ENCODE assay signal across 1 cellular context in the genomic region with DNA sequence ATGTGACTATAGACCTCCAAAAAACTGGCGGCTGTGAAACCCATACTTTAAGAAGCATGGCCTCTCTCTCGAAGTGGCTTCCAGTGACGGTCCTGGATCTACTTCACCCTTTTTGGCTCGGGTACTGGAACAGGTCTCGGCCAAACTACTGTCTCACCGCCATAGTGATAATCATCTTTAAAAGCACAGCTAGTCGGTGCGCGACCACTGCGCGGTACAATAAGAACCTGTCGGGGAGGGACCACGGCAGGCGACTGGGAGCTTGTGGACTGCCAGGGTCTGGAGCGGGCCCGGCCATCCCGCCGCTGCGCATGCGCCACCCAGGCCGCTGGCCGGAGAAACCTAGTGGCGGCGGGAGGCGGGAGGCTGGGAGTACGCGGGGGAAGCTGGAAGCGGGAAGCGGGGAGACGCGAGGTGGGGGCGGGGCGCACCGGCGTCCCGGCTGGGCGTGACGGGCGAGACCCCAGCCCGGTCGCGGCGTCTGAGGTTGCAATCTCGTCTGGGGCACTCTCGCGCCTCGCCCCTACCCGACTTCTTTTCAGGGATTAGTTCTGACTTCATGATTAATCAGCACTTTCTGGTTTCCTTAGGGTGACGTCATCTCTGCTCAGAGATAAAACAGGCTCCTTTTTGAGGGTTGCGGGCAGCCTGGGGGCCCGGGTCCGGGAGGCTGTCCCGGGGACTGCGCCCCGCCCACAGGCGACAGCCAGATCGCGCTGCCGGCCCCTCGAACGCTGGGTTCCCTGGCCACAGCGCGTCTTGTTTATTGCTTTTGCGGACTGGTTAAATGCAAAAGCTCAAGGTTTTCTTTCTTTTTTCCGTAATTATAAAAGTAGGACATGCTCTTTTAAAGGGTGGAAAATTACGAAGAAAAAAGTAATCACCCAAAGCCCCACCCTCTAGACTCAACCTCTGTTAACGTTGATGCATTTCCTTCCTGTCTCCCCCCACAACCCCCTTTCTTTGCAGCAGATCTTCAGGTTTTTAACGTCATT.
TF ChIP-seq lines count a peak whose summit lies in the region.

No MANE protein-coding gene starts in this region.

TF ChIP-seq in HepG2, 621 proteins besides CTCF, POLR2A, EP300 and RAD21 (continued from another document and continues in another):
- TF ChIP-seq, protein P1, sequence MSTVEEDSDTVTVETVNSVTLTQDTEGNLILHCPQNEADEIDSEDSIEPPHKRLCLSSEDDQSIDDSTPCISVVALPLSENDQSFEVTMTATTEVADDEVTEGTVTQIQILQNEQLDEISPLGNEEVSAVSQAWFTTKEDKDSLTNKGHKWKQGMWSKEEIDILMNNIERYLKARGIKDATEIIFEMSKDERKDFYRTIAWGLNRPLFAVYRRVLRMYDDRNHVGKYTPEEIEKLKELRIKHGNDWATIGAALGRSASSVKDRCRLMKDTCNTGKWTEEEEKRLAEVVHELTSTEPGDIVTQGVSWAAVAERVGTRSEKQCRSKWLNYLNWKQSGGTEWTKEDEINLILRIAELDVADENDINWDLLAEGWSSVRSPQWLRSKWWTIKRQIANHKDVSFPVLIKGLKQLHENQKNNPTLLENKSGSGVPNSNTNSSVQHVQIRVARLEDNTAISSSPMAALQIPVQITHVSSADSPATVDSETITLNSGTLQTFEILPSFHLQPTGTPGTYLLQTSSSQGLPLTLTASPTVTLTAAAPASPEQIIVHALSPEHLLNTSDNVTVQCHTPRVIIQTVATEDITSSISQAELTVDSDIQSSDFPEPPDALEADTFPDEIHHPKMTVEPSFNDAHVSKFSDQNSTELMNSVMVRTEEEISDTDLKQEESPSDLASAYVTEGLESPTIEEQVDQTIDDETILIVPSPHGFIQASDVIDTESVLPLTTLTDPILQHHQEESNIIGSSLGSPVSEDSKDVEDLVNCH (CRISPR knock-in tag; IDR thresholded peaks at IDR 0.05): no peak
- TF ChIP-seq ZSCAN20 (CRISPR knock-in tag; IDR thresholded peaks at IDR 0.05; ENCODE audit: borderline replicate concordance) (0 out of 2 replicates have a peak, but pooled peaks have one; percentile 2), ZC3H4 (CRISPR knock-in tag; IDR thresholded peaks at IDR 0.05; ENCODE audit: borderline replicate concordance) (no peak), TAF15 (IDR thresholded peaks at IDR 0.05; ENCODE audit: low read depth, low read length, poor library complexity, severe bottlenecking) (no peak), AKAP8 (CRISPR knock-in tag; IDR thresholded peaks at IDR 0.05) (no peak), ZNF468 (CRISPR knock-in tag; IDR thresholded peaks at IDR 0.05) (peak; percentile 50; the same call in 1 of the 2 replicates), TGIF2 (CRISPR knock-in tag; IDR thresholded peaks at IDR 0.05) (0 out of 2 replicates have a peak, but pooled peaks have one; percentile 12), FIP1L1 (IDR thresholded peaks at IDR 0.05; ENCODE audit: borderline replicate concordance, insufficient read depth, low read depth, low read length) (no peak), ZMYM4 (CRISPR knock-in tag; IDR thresholded peaks at IDR 0.05) (peak; percentile 76), ZNF691 (CRISPR knock-in tag; IDR thresholded peaks at IDR 0.05; ENCODE audit: borderline replicate concordance, low read depth) (no peak), PTBP1 (IDR thresholded peaks at IDR 0.05; ENCODE audit: low read depth, low read length, poor library complexity, severe bottlenecking) (peak; percentile 86), ZBTB21 (CRISPR knock-in tag; IDR thresholded peaks at IDR 0.05) (peak; percentile 58; the same call in 1 of the 2 replicates), SMARCC2 (IDR thresholded peaks at IDR 0.05) (no peak), EHMT2 (IDR thresholded peaks at IDR 0.05; ENCODE audit: borderline replicate concordance, low read depth, low read length) (no peak), ELF3 (CRISPR knock-in tag; IDR thresholded peaks at IDR 0.05) (no peak), NFE2 (CRISPR knock-in tag; IDR thresholded peaks at IDR 0.05) (no peak), TOE1 (CRISPR knock-in tag; IDR thresholded peaks at IDR 0.05) (no peak), POLR2AphosphoS5 (IDR thresholded peaks at IDR 0.05; ENCODE audit: low read depth, low read length) (no peak), ZNF879 (CRISPR knock-in tag; IDR thresholded peaks at IDR 0.05) (no peak), MEIS2 (CRISPR knock-in tag; IDR thresholded peaks at IDR 0.05) (no peak), PBX2 (CRISPR knock-in tag; IDR thresholded peaks at IDR 0.05) (no peak), ZNF816 (CRISPR knock-in tag; IDR thresholded peaks at IDR 0.05; ENCODE audit: borderline replicate concordance) (no peak), ZNF639 (CRISPR knock-in tag; conservative IDR thresholded peaks at IDR 0.05) (no peak), ZNF513 (CRISPR knock-in tag; conservative IDR thresholded peaks at IDR 0.05) (no peak), NR2F1 (CRISPR knock-in tag; IDR thresholded peaks at IDR 0.05) (no peak), KDM5A (IDR thresholded peaks at IDR 0.05; ENCODE audit: borderline replicate concordance, low read length) (no peak), PHF21A (CRISPR knock-in tag; IDR thresholded peaks at IDR 0.05) (peak; percentile 72), ZNF703 (CRISPR knock-in tag; IDR thresholded peaks at IDR 0.05; ENCODE audit: borderline replicate concordance) (no peak), MTF1 (CRISPR knock-in tag; IDR thresholded peaks at IDR 0.05) (no peak), NFAT5 (CRISPR knock-in tag; IDR thresholded peaks at IDR 0.05) (no peak), SRY (CRISPR knock-in tag; IDR thresholded peaks at IDR 0.05) (no peak)
- TF ChIP-seq, protein P2, sequence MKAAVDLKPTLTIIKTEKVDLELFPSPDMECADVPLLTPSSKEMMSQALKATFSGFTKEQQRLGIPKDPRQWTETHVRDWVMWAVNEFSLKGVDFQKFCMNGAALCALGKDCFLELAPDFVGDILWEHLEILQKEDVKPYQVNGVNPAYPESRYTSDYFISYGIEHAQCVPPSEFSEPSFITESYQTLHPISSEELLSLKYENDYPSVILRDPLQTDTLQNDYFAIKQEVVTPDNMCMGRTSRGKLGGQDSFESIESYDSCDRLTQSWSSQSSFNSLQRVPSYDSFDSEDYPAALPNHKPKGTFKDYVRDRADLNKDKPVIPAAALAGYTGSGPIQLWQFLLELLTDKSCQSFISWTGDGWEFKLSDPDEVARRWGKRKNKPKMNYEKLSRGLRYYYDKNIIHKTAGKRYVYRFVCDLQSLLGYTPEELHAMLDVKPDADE (CRISPR knock-in tag; IDR thresholded peaks at IDR 0.05): no peak
- TF ChIP-seq, protein P3, sequence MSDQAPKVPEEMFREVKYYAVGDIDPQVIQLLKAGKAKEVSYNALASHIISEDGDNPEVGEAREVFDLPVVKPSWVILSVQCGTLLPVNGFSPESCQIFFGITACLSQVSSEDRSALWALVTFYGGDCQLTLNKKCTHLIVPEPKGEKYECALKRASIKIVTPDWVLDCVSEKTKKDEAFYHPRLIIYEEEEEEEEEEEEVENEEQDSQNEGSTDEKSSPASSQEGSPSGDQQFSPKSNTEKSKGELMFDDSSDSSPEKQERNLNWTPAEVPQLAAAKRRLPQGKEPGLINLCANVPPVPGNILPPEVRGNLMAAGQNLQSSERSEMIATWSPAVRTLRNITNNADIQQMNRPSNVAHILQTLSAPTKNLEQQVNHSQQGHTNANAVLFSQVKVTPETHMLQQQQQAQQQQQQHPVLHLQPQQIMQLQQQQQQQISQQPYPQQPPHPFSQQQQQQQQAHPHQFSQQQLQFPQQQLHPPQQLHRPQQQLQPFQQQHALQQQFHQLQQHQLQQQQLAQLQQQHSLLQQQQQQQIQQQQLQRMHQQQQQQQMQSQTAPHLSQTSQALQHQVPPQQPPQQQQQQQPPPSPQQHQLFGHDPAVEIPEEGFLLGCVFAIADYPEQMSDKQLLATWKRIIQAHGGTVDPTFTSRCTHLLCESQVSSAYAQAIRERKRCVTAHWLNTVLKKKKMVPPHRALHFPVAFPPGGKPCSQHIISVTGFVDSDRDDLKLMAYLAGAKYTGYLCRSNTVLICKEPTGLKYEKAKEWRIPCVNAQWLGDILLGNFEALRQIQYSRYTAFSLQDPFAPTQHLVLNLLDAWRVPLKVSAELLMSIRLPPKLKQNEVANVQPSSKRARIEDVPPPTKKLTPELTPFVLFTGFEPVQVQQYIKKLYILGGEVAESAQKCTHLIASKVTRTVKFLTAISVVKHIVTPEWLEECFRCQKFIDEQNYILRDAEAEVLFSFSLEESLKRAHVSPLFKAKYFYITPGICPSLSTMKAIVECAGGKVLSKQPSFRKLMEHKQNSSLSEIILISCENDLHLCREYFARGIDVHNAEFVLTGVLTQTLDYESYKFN (CRISPR knock-in tag; conservative IDR thresholded peaks at IDR 0.05): 0 out of 2 replicates have a peak, but pooled peaks have one; percentile 31
- TF ChIP-seq, protein P4, sequence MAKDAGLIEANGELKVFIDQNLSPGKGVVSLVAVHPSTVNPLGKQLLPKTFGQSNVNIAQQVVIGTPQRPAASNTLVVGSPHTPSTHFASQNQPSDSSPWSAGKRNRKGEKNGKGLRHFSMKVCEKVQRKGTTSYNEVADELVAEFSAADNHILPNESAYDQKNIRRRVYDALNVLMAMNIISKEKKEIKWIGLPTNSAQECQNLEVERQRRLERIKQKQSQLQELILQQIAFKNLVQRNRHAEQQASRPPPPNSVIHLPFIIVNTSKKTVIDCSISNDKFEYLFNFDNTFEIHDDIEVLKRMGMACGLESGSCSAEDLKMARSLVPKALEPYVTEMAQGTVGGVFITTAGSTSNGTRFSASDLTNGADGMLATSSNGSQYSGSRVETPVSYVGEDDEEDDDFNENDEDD (CRISPR knock-in tag; IDR thresholded peaks at IDR 0.05; ENCODE audit: borderline replicate concordance): peak; percentile 81
